In the genomic region with DNA sequence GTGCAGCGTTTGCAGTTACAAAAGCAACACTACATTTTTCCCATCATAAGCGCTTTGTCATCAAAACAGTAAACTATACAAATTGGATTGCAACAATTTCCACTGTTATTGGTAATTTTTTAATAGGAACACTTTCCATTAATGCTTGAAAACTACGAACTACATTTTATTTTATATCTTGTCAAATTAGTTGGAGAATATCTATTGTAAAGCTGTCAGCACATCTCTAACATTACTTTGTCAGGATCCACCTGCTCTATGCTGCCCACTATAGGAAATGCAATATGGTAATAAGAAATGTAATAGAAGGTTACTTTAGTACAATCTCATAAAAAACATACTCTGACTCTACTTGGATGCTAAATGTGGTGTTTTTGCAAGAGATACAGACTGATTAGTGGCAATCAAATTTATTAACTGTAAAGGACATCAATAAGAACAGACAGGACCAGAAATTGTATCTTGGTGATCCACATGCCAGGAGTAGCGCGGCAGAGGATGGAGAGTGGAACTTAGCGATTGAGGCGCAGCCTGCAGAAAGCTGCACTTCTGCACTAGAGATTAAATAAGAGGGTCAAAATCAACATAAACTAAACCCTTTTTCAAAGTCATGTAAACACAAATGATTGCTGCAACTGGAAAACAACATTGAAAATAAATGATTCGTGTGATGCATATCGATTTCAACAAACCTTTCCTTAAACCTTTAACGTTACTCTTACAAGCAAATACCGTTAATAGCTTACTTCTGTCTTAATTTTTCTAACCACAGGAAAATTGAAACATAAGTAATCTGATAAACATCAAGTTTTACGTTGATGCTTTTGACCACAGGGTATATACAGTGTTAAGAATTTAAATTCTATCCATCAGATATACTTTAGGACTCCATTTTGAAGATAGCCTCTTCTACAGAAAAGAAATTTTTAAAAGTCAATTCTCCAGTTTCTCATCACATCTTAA, we compare ENCODE assay signal across 8 cellular contexts. TPM values are rescaled to one million over a fixed set of nuclear protein-coding genes. Genes with fewer than 3 reads are reported as not detected.
DNase-seq lines count a peak whose midpoint lies in the region; ATAC-seq, FAIRE-seq and TF ChIP-seq lines count a peak whose summit lies in the region.

No MANE protein-coding gene starts in this region.

- no peak for TF ChIP-seq POLR2A in GM12891 (IDR thresholded peaks at IDR 0.05; ENCODE audit: low read depth, low read length)

- H3K27me3 ChIP-seq in BJ (ENCODE audit: control insufficient read depth, insufficient read depth, low read length) = no peaks in the 10 kb centered on the region
- H3K27me3 ChIP-seq in neutrophil = no peaks in the 10 kb centered on the region

- H3K9me3 ChIP-seq in neutrophil = no peaks in the 10 kb centered on the region

- H3K27ac ChIP-seq in neutrophil = peak overlapping the region; percentile 96

- no peak for DNase-seq in BJ (ENCODE audit: low read depth)
- DNase-seq in GM12891 (ENCODE audit: insufficient read length, low spot score) = no peak
- peak; percentile 28 for DNase-seq in NCI-H2029 treated with DMSO at 0.1 percent for 48 hours (lab: John Stamatoyannopoulos, UW)
- no peak for DNase-seq in WTC11 (ENCODE audit: low spot score)
- DNase-seq in fibroblast of pulmonary artery (ENCODE audit: low read depth) = peak; percentile 54
- no peak for DNase-seq in effector CD4-positive, alpha-beta T cell

- H3K4me3 ChIP-seq in BJ (ENCODE audit: low read depth, low read length) (peak overlapping the region; percentile 88), fibroblast of pulmonary artery (replicated peaks; ENCODE audit: low read depth, low read length) (peak overlapping the region; percentile 95), neutrophil (ENCODE audit: low read depth in 1 of 2, low read length in 1 of 2) (peak overlapping the region; percentile 73 to 79)

- H3K4me1 Mint-ChIP-seq in WTC11 = peaks cover 14% of the 10 kb centered on the region

- CTCF ChIA-PET in BJ (lab: Yijun Ruan, JAX) = interaction anchor here (0.9 to 7.7 kb wide), 14 partner anchors 9 to 542 kb away, joined by 3 to 73 read pairs (median 3); no protein-coding TSS in a partner anchor
- CTCF ChIA-PET in WTC11 (lab: Charles Lee) = interaction anchor here (0.8 to 3.8 kb wide), 5 partner anchors 9 to 182 kb away, joined by 3 to 37 read pairs (median 6); no protein-coding TSS in a partner anchor

- TF ChIP-seq CTCF in BJ (IDR thresholded peaks at IDR 0.05; ENCODE audit: insufficient read depth, low read depth, low read length) (peak; percentile 74), WTC11 (IDR thresholded peaks at IDR 0.05) (0 out of 2 replicates have a peak, but pooled peaks have one; percentile 14), fibroblast of pulmonary artery (IDR thresholded peaks at IDR 0.05; ENCODE audit: low read length, missing control alignments) (peak; percentile 86), neutrophil (IDR thresholded peaks at IDR 0.05) (peak; percentile 50)

- FAIRE-seq in GM12891 (lab: Jason Lieb, UNC) = peak; percentile 41

- H3K36me3 Mint-ChIP-seq in WTC11 = 0 out of 2 replicates have a peak, but pooled peaks cover 2% of the 10 kb centered on the region

- no peaks in the 10 kb centered on the region for H3K36me3 ChIP-seq in BJ (ENCODE audit: control insufficient read depth, insufficient read depth, low read length)
- H3K36me3 ChIP-seq in neutrophil = no peaks in the 10 kb centered on the region

- peak overlapping the region; percentile 100; the same call in 1 of the 2 replicates for H3K27ac Mint-ChIP-seq in WTC11

- ATAC-seq in WTC11 (no peak), HG02973 (IDR thresholded peaks at IDR 0.05; ENCODE audit: unreplicated experiment) (no peak)

- POLR2A ChIA-PET in BJ (lab: Charles Lee) = no interaction called here
- POLR2A ChIA-PET in WTC11 (lab: Charles Lee) = interaction anchor here (0.6 kb wide), 1 partner anchor 181 kb away, joined by 4 read pairs; no protein-coding TSS in a partner anchor

- no peaks in the 10 kb centered on the region for H3K27me3 Mint-ChIP-seq in WTC11 (ENCODE audit: low read depth)

- H3K4me1 ChIP-seq in neutrophil (ENCODE audit: control insufficient read depth in 1 of 2, insufficient read depth in 1 of 2, low read depth in 1 of 2, low read length in 1 of 2) = peaks cover 36 to 55% of the 10 kb centered on the region in 2 experiments

- peak overlapping the region; percentile 95 for H3K4me3 Mint-ChIP-seq in WTC11

- no peaks in the 10 kb centered on the region for H3K9me3 Mint-ChIP-seq in WTC11

TF ChIP-seq in GM12891, 5 proteins besides CTCF, POLR2A, EP300 and RAD21:
- TF ChIP-seq SPI1 (IDR thresholded peaks at IDR 0.05; ENCODE audit: low read depth, low read length) (no peak), TAF1 (IDR thresholded peaks at IDR 0.05; ENCODE audit: low read depth, low read length) (no peak), POLR2AphosphoS5 (IDR thresholded peaks at IDR 0.05; ENCODE audit: low read depth, low read length) (no peak), POU2F2 (IDR thresholded peaks at IDR 0.05; ENCODE audit: low read depth, low read length) (no peak), PAX5 (IDR thresholded peaks at IDR 0.05; ENCODE audit: insufficient read depth, low read length, severe bottlenecking) (no peak)

TF ChIP-seq in WTC11, 78 proteins besides CTCF, POLR2A, EP300 and RAD21:
- TF ChIP-seq OVOL2 (CRISPR knock-in tag; IDR thresholded peaks at IDR 0.05; ENCODE audit: borderline replicate concordance) = no peak
- TF ChIP-seq, protein P1, sequence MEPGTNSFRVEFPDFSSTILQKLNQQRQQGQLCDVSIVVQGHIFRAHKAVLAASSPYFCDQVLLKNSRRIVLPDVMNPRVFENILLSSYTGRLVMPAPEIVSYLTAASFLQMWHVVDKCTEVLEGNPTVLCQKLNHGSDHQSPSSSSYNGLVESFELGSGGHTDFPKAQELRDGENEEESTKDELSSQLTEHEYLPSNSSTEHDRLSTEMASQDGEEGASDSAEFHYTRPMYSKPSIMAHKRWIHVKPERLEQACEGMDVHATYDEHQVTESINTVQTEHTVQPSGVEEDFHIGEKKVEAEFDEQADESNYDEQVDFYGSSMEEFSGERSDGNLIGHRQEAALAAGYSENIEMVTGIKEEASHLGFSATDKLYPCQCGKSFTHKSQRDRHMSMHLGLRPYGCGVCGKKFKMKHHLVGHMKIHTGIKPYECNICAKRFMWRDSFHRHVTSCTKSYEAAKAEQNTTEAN (CRISPR knock-in tag; IDR thresholded peaks at IDR 0.05) = no peak
- no peak for TF ChIP-seq SMAD3 (CRISPR knock-in tag; IDR thresholded peaks at IDR 0.05; ENCODE audit: borderline replicate concordance)
- no peak for TF ChIP-seq NR3C1 (CRISPR knock-in tag; conservative IDR thresholded peaks at IDR 0.05; ENCODE audit: low read depth)
- TF ChIP-seq NFE2L1 (CRISPR knock-in tag; IDR thresholded peaks at IDR 0.05) = no peak
- no peak for TF ChIP-seq ZNF263 (CRISPR knock-in tag; IDR thresholded peaks at IDR 0.05; ENCODE audit: low read depth)
- TF ChIP-seq, protein P2, sequence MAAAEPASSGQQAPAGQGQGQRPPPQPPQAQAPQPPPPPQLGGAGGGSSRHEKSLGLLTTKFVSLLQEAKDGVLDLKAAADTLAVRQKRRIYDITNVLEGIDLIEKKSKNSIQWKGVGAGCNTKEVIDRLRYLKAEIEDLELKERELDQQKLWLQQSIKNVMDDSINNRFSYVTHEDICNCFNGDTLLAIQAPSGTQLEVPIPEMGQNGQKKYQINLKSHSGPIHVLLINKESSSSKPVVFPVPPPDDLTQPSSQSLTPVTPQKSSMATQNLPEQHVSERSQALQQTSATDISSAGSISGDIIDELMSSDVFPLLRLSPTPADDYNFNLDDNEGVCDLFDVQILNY (CRISPR knock-in tag; IDR thresholded peaks at IDR 0.05) = no peak

RNA-seq across cellular contexts. Expression of a gene that starts 3.6 kb away (rescaled TPM):
- polyA plus RNA-seq in BJ (2011; rRNA removed) = 11.1 and 15.7 TPM in 2 replicates
- polyA minus RNA-seq in BJ (2011; rRNA and poly(A)+ RNA removed) = 27.3 and 37.1 TPM in 2 replicates
- polyA plus RNA-seq in GM12891 (2012; ENCODE audit: low read depth, missing spikeins) = 4.7 TPM
- total RNA-seq in WTC11 (2021) = 33.9 to 47.0 TPM (median 38.1 TPM) in 3 replicates

Comparison
In these comparisons a context has a peak if more than half of its experiments do, and no peak if none do; other contexts are left out.
1. DNase-seq: peak in NCI-H2029 treated with DMSO at 0.1 percent for 48 hours (single experiment) and fibroblast of pulmonary artery (single experiment); none in BJ (single experiment), GM12891 (single experiment), WTC11 (single experiment) and effector CD4-positive, alpha-beta T cell (single experiment).
2. CTCF ChIP-seq: peak in every context shown above with its lines; median percentile 86 in fibroblast of pulmonary artery; 74 in BJ; 50 in neutrophil; 14 in WTC11.
3. Peak in every context shown above with its lines, with median percentiles within 50 percentile points of each other: H3K4me3 ChIP-seq.